ENCODE assay signal across 1 cellular context in genomic region chr2:64330691-64331429, GRCh38.
TF ChIP-seq lines count a peak whose summit lies in the region.

No MANE protein-coding gene starts in this region.

TF ChIP-seq in HepG2, 621 proteins besides CTCF, POLR2A, EP300 and RAD21 (continued from another document and continues in another):
- peak; percentile 38; the same call in 1 of the 2 replicates for TF ChIP-seq HNF1B (CRISPR knock-in tag; IDR thresholded peaks at IDR 0.05)
- no peak for TF ChIP-seq ZFP1 (CRISPR knock-in tag; IDR thresholded peaks at IDR 0.05)
- TF ChIP-seq AGO2 (optimal IDR thresholded peaks at IDR 0.05; ENCODE audit: low read depth, low read length), result no peak
- TF ChIP-seq ZNF609 (CRISPR knock-in tag; IDR thresholded peaks at IDR 0.05; ENCODE audit: borderline replicate concordance), result no peak
- no peak for TF ChIP-seq REST (IDR thresholded peaks at IDR 0.05; ENCODE audit: borderline replicate concordance in 1 of 2, low read depth in 1 of 2, low read length in 2 of 2)
- TF ChIP-seq ZFP36L1 (CRISPR knock-in tag; IDR thresholded peaks at IDR 0.05), result no peak
- TF ChIP-seq ZNF207 (IDR thresholded peaks at IDR 0.05; ENCODE audit: borderline replicate concordance), result no peak
- TF ChIP-seq ZNF737 (CRISPR knock-in tag; IDR thresholded peaks at IDR 0.05; ENCODE audit: borderline replicate concordance), result no peak
- TF ChIP-seq ZBTB26 (CRISPR knock-in tag; IDR thresholded peaks at IDR 0.05; ENCODE audit: borderline replicate concordance), result no peak
- TF ChIP-seq ZBTB34 (CRISPR knock-in tag; IDR thresholded peaks at IDR 0.05), result no peak
- no peak for TF ChIP-seq ZNF747 (CRISPR knock-in tag; IDR thresholded peaks at IDR 0.05; ENCODE audit: borderline replicate concordance)
- no peak for TF ChIP-seq YEATS4 (CRISPR knock-in tag; IDR thresholded peaks at IDR 0.05; ENCODE audit: borderline replicate concordance)
- no peak for TF ChIP-seq ZBTB10 (CRISPR knock-in tag; IDR thresholded peaks at IDR 0.05; ENCODE audit: borderline replicate concordance)
- TF ChIP-seq ZC3H4 (CRISPR knock-in tag; IDR thresholded peaks at IDR 0.05; ENCODE audit: borderline replicate concordance), result no peak
- no peak for TF ChIP-seq JDP2 (CRISPR knock-in tag; IDR thresholded peaks at IDR 0.05; ENCODE audit: borderline replicate concordance)
- no peak for TF ChIP-seq TCF12 (IDR thresholded peaks at IDR 0.05)
- TF ChIP-seq TCF12 (CRISPR knock-in tag; IDR thresholded peaks at IDR 0.05), result no peak
- TF ChIP-seq EZH2 (conservative IDR thresholded peaks at IDR 0.05; ENCODE audit: low read depth, low read length), result no peak
- no peak for TF ChIP-seq ZFX (CRISPR knock-in tag; IDR thresholded peaks at IDR 0.05; ENCODE audit: low read depth)
- no peak for TF ChIP-seq ZBED4 (CRISPR knock-in tag; IDR thresholded peaks at IDR 0.05; ENCODE audit: borderline replicate concordance)
- no peak for TF ChIP-seq ASH2L (IDR thresholded peaks at IDR 0.05; ENCODE audit: insufficient read length, low read depth, low read length)
- TF ChIP-seq NFYB (CRISPR knock-in tag; IDR thresholded peaks at IDR 0.05), result no peak
- no peak for TF ChIP-seq ZNF235 (CRISPR knock-in tag; IDR thresholded peaks at IDR 0.05; ENCODE audit: borderline replicate concordance)
- TF ChIP-seq ZBTB20 (CRISPR knock-in tag; IDR thresholded peaks at IDR 0.05; ENCODE audit: borderline replicate concordance, low read depth), result no peak
- TF ChIP-seq TGIF2 (CRISPR knock-in tag; IDR thresholded peaks at IDR 0.05), result 0 out of 2 replicates have a peak, but pooled peaks have one; percentile 18
- no peak for TF ChIP-seq SRSF9 (IDR thresholded peaks at IDR 0.05; ENCODE audit: borderline replicate concordance, insufficient read depth, low read depth, low read length, poor library complexity, severe bottlenecking)
- no peak for TF ChIP-seq SMARCC2 (IDR thresholded peaks at IDR 0.05)
- TF ChIP-seq PAWR (CRISPR knock-in tag; IDR thresholded peaks at IDR 0.05; ENCODE audit: borderline replicate concordance), result no peak
- TF ChIP-seq ZNF598 (CRISPR knock-in tag; IDR thresholded peaks at IDR 0.05; ENCODE audit: borderline replicate concordance), result no peak
- TF ChIP-seq ZNF367 (CRISPR knock-in tag; IDR thresholded peaks at IDR 0.05; ENCODE audit: borderline replicate concordance), result no peak
- TF ChIP-seq CBX1 (IDR thresholded peaks at IDR 0.05; ENCODE audit: low read depth), result no peak
- TF ChIP-seq HNF4A (CRISPR knock-in tag; IDR thresholded peaks at IDR 0.05), result no peak
- no peak for TF ChIP-seq TRIM22 (IDR thresholded peaks at IDR 0.05)
- no peak for TF ChIP-seq ZNF432 (CRISPR knock-in tag; IDR thresholded peaks at IDR 0.05; ENCODE audit: borderline replicate concordance)
- TF ChIP-seq PBX3 (CRISPR knock-in tag; IDR thresholded peaks at IDR 0.05; ENCODE audit: borderline replicate concordance), result no peak
- TF ChIP-seq RXRB (CRISPR knock-in tag; IDR thresholded peaks at IDR 0.05; ENCODE audit: borderline replicate concordance), result peak; percentile 53; the same call in 1 of the 2 replicates
- no peak for TF ChIP-seq HDAC2 (CRISPR knock-in tag; IDR thresholded peaks at IDR 0.05)
